Comparison of ENCODE assay signal across 19 cellular contexts in the genomic region with DNA sequence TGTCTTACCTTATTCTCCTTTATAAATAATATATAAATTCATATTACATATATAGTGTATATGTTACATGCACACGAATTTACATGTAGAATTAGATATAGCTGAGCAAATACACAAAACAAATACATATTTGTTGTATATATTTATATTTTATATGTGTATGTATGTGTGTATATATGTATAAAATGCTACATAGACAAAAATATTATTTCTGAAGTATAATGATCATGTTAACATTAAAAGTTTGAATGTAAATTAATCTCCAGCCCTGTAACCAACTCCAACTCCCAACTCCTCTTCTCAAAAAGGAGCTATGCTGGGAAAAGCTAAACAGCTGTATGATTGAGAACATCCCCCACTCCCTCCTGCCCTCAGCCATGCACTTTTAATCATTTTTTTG. TPM values are rescaled to one million over a fixed set of nuclear protein-coding genes. Genes with fewer than 3 reads are reported as not detected.
DNase-seq lines count a peak whose midpoint lies in the region; ATAC-seq, FAIRE-seq and TF ChIP-seq lines count a peak whose summit lies in the region.
"Had no signal": no experiment of that assay in that cellular context is flagged by ENCODE, and none has a peak within 500 bp of the region (broad histone marks: within the 10 kb centered on the region; RNA-seq: fewer than 3 reads in every experiment).

No MANE protein-coding gene starts in this region.

- H3K9me3 ChIP-seq in mammary epithelial cell (replicated peaks; ENCODE audit: insufficient read depth, low read length) (no peaks in the 10 kb centered on the region), breast epithelium (no peaks in the 10 kb centered on the region), SJSA1 (replicated peaks) (no peaks in the 10 kb centered on the region), skeletal muscle satellite cell (replicated peaks; ENCODE audit: low read length) (no peaks in the 10 kb centered on the region)
- H3K9me3 ChIP-seq: Caco-2, SJCRH30 had no signal

- intact Hi-C loops in mammary epithelial cell (cut with micrococcal nuclease): no loop called here
- intact Hi-C loops in breast epithelium (cut with DNase I; ENCODE audit: low total_unique reads): no loop called here
- intact Hi-C loops in cardiac septum (cut with DNase I): no loop called here

- dilution Hi-C loops in mammary epithelial cell (cut with HindIII; ENCODE audit: low sequenced_read_pairs): loop anchor here (5.0 kb wide), 2 partner anchors 37 to 48 kb away; no protein-coding TSS in a partner anchor

- H3K36me3 ChIP-seq in mammary epithelial cell (ENCODE audit: insufficient read depth, low read length) (no peaks in the 10 kb centered on the region), breast epithelium (no peaks in the 10 kb centered on the region), SJSA1 (no peaks in the 10 kb centered on the region), skeletal muscle satellite cell (ENCODE audit: insufficient read depth, low read length) (no peaks in the 10 kb centered on the region)
- H3K36me3 ChIP-seq: SJCRH30 had no signal

- CTCF ChIA-PET in mammary epithelial cell (lab: Charles Lee; ENCODE audit: low non-redundant PET): no interaction called here

- no TSS peak for BruUV-seq in mammary epithelial cell (replicated peaks; lab: Mats Ljungman, UMichigan)

- DNase-seq in mammary epithelial cell (no peak), breast epithelium (ENCODE audit: low spot score in 2 of 2) (no peak), SJSA1 (ENCODE audit: low read depth in 1 of 2, low spot score in 2 of 2) (no peak), frontal cortex (ENCODE audit: low spot score in 2 of 2) (no peak), cortex of kidney (lab: John Stamatoyannopoulos, UW) (no peak), cardiac septum (ENCODE audit: low spot score) (no peak)
- DNase-seq: 8988T, Caco-2, NCI-H1417, NCI-H2029, NCI-H510A treated with DMSO at 0.1 percent for 48 hours, RPMI8226, SJCRH30 had no signal

- TF ChIP-seq POLR2A in breast epithelium (IDR thresholded peaks at IDR 0.05): no peak

- FAIRE-seq in frontal cortex (lab: Jason Lieb, UNC): peak; percentile 43
- FAIRE-seq: GM12892, GM19239, H1 had no signal

- 92% methylated on average over 1 of the region's 1 CpG for WGBS in mammary epithelial cell (ENCODE audit: low coverage, missing lambda C conversion rate)

- peak overlapping the region; percentile 64 for H3K4me2 ChIP-seq in mammary epithelial cell (ENCODE audit: insufficient read depth, low read depth, low read length)
- no peak overlapping the region for H3K4me2 ChIP-seq in skeletal muscle satellite cell (ENCODE audit: low read length)

- H3K4me1 ChIP-seq in mammary epithelial cell (ENCODE audit: insufficient read depth, low read length) (peaks cover 56% of the 10 kb centered on the region), breast epithelium (no peaks in the 10 kb centered on the region), SJSA1 (replicated peaks) (peaks cover 72% of the 10 kb centered on the region), skeletal muscle satellite cell (ENCODE audit: control insufficient read depth, insufficient read depth, low read length) (peaks cover 69% of the 10 kb centered on the region)

- H3K4me3 ChIP-seq in mammary epithelial cell (replicated peaks in 1 of 3; ENCODE audit: insufficient read depth in 1 of 3, low read depth in 2 of 3, low read length in 3 of 3) (no peak overlapping the region), breast epithelium (no peak overlapping the region), SJSA1 (no peak overlapping the region), skeletal muscle satellite cell (ENCODE audit: low read length) (no peak overlapping the region)

- no peaks in the 10 kb centered on the region for H4K20me1 ChIP-seq in mammary epithelial cell (ENCODE audit: insufficient read depth, low read length)

- H2AFZ ChIP-seq in mammary epithelial cell (ENCODE audit: low read depth, low read length): no peak overlapping the region

- H3K27ac ChIP-seq in mammary epithelial cell (ENCODE audit: insufficient read depth, low read depth, low read length) (peak overlapping the region; percentile 95), breast epithelium (no peak overlapping the region), SJSA1 (peak overlapping the region; percentile 93)
- H3K27ac ChIP-seq: SJCRH30 had no signal

- in situ Hi-C loops in mammary epithelial cell (cut with MboI; ENCODE audit: low sequenced_read_pairs in 2 of 2): loop anchor here in 1 of 2 donors (5.0 kb wide), 1 partner anchor 38 kb away; no protein-coding TSS in a partner anchor

- TF ChIP-seq CTCF in mammary epithelial cell (conservative IDR thresholded peaks at IDR 0.05 in 1 of 2, IDR thresholded peaks at IDR 0.05 in 1 of 2; ENCODE audit: extremely low read depth in 1 of 2, insufficient read depth in 1 of 2, low read depth in 1 of 2, low read length in 2 of 2) (no peak), breast epithelium (IDR thresholded peaks at IDR 0.05) (no peak)

- H3K27me3 ChIP-seq in mammary epithelial cell (ENCODE audit: insufficient read depth, low read length) (no peaks in the 10 kb centered on the region), breast epithelium (no peaks in the 10 kb centered on the region), SJSA1 (replicated peaks) (no peaks in the 10 kb centered on the region), skeletal muscle satellite cell (ENCODE audit: control insufficient read depth, insufficient read depth, low read length) (no peaks in the 10 kb centered on the region)
- H3K27me3 ChIP-seq: SJCRH30 had no signal

- H3K79me2 ChIP-seq in mammary epithelial cell (ENCODE audit: insufficient read depth, low read length): no peaks in the 10 kb centered on the region

- no peak for ATAC-seq in HG02798 (IDR thresholded peaks at IDR 0.05; ENCODE audit: poor library complexity, unreplicated experiment)

- H3K9ac ChIP-seq in mammary epithelial cell (ENCODE audit: insufficient read depth, low read length) (peak overlapping the region; percentile 66), skeletal muscle satellite cell (ENCODE audit: low read depth, low read length) (peak overlapping the region; percentile 75)

RNA-seq across cellular contexts. Expression of gene RND3, which starts 42.7 kb away (rescaled TPM):
- 100 to 1,000 TPM; 146 to 178 TPM for total RNA-seq in mammary epithelial cell
- polyA plus RNA-seq in mammary epithelial cell: 28.6 TPM
- polyA minus RNA-seq in mammary epithelial cell: 243 TPM
- 100 to 1,000 TPM in 1 of 3 donors, 10 to 100 TPM in 2; 89.1 to 105 (median 98.0) TPM for total RNA-seq in breast epithelium
- total RNA-seq in SJSA1 (2014; rRNA removed; shearing (Covaris generic)): 170 and 178 TPM in 2 replicates
- 251 TPM for total RNA-seq in frontal cortex
- 148 and 312 TPM in 2 replicates for total RNA-seq in skeletal muscle satellite cell (2012; rRNA removed)
- 46.9 TPM for total RNA-seq in cardiac septum
- polyA plus RNA-seq: CD14-positive monocyte had no signal

Comparison
In these comparisons a context has a peak if more than half of its experiments do, and no peak if none do; other contexts are left out.
1. H3K27ac ChIP-seq: peak in mammary epithelial cell (single experiment) and SJSA1 (single experiment); none in breast epithelium (0 of 2).